ENCODE assay signal across 8 cellular contexts in genomic region chr9:104747565-104748358, GRCh38. TPM values are rescaled to one million over a fixed set of nuclear protein-coding genes. Genes with fewer than 3 reads are reported as not detected.
DNase-seq lines count a peak whose midpoint lies in the region; ATAC-seq and TF ChIP-seq lines count a peak whose summit lies in the region.

NIPSNAP3A (plus strand) TSS chr9:104747683; CDS start chr9:104747793, 110 bp downstream.

- TF ChIP-seq CTCF in DND-41 (IDR thresholded peaks at IDR 0.05; ENCODE audit: borderline replicate concordance, extremely low read depth, low read length, poor library complexity, severe bottlenecking): no peak

- peaks cover 14% of the 10 kb centered on the region for H3K79me2 ChIP-seq in DND-41 (ENCODE audit: insufficient read depth, low read length)

- H3K4me2 ChIP-seq in DND-41 (ENCODE audit: insufficient read depth, low read length): peak within 1 kb of the TSS; percentile 78

- peaks cover 10 to 28% (median 22%) of the 10 kb centered on the region in 4 donors for H3K4me1 Mint-ChIP-seq in naive thymus-derived CD8-positive, alpha-beta T cell
- H3K4me1 Mint-ChIP-seq in stimulated activated naive B cell treated with anti-CD40 and anti-IgM and Interleukin-4, amounts not matched to agents 10 μg/mL and 1 μg/mL and 100 μg/mL, for 72 hours: peaks cover 14 to 25% of the 10 kb centered on the region in 2 donors

- H3K27ac ChIP-seq in DND-41 (ENCODE audit: low read length): peak within 1 kb of the TSS; percentile 90

- H3K27me3 ChIP-seq in DND-41 (ENCODE audit: insufficient read depth, low read length, poor library complexity): no peaks in the 10 kb centered on the region

- POLR2A ChIA-PET in naive thymus-derived CD8-positive, alpha-beta T cell (lab: Charles Lee): interaction anchor here (0.6 to 3.4 kb wide), 5 partner anchors 14 to 658 kb away, joined by 3 to 16 read pairs (median 3); partner anchors contain the start of genes NIPSNAP3B and SMC2

- DNase-seq in DND-41 (peak; percentile 88), KBM-7 (peak; percentile 94), RPMI8226 (peak; percentile 80), fibroblast of gingiva (ENCODE audit: low read depth) (peak; percentile 67)
- DNase-seq in activated T-helper 1 cell treated with anti-CD3 and anti-CD28 coated beads, Interleukin-2, amount 50 U/mL, for 16 hours (ENCODE audit: low read depth in 1 of 2, low spot score in 1 of 2): peak; percentile 73 to 76
- DNase-seq in naive thymus-derived CD8-positive, alpha-beta T cell: peak; percentile 75 to 99 (median 85)
- peak; percentile 89 for DNase-seq in stimulated activated naive B cell treated with anti-CD40 and anti-IgM and Interleukin-4, amounts not matched to agents 10 μg/mL and 1 μg/mL and 100 μg/mL, for 72 hours

- peak within 1 kb of the TSS; percentile 85 to 100 (median 96) for H3K4me3 Mint-ChIP-seq in naive thymus-derived CD8-positive, alpha-beta T cell
- H3K4me3 Mint-ChIP-seq in stimulated activated naive B cell treated with anti-CD40 and anti-IgM and Interleukin-4, amounts not matched to agents 10 μg/mL and 1 μg/mL and 100 μg/mL, for 72 hours: peak within 1 kb of the TSS; percentile 93 to 94

- H2AFZ ChIP-seq in DND-41 (ENCODE audit: low read depth, low read length): peak within 1 kb of the TSS; percentile 79

- in situ Hi-C loops in KBM-7 (cut with MboI; ENCODE audit: low pct_unique_long_range_greater_than_20kb, low sequenced_read_pairs): no loop called here

- H3K27ac Mint-ChIP-seq in naive thymus-derived CD8-positive, alpha-beta T cell: peak within 1 kb of the TSS; percentile 96 to 100 (median 98)
- peak within 1 kb of the TSS; percentile 98 for H3K27ac Mint-ChIP-seq in stimulated activated naive B cell treated with anti-CD40 and anti-IgM and Interleukin-4, amounts not matched to agents 10 μg/mL and 1 μg/mL and 100 μg/mL, for 72 hours

- peaks cover 32% of the 10 kb centered on the region for H3K4me1 ChIP-seq in DND-41 (ENCODE audit: insufficient read depth, low read length)

- peak within 1 kb of the TSS; percentile 68 to 73 for H3K4me3 ChIP-seq in DND-41 (ENCODE audit: low read depth in 1 of 2, low read length in 2 of 2)

- H4K20me1 ChIP-seq in DND-41 (ENCODE audit: insufficient read depth, low read length): no peaks in the 10 kb centered on the region

- H3K27me3 Mint-ChIP-seq in naive thymus-derived CD8-positive, alpha-beta T cell: no peaks in the 10 kb centered on the region
- no peaks in the 10 kb centered on the region for H3K27me3 Mint-ChIP-seq in stimulated activated naive B cell treated with anti-CD40 and anti-IgM and Interleukin-4, amounts not matched to agents 10 μg/mL and 1 μg/mL and 100 μg/mL, for 72 hours

- H3K9me3 ChIP-seq in DND-41 (ENCODE audit: insufficient read depth, low read length, severe bottlenecking): no peaks in the 10 kb centered on the region

- ATAC-seq in DND-41 (ENCODE audit: insufficient read depth, low read depth) (peak; percentile 93), GM21723 (IDR thresholded peaks at IDR 0.05; ENCODE audit: unreplicated experiment) (peak; percentile 92)
- peak; percentile 88 to 91 for ATAC-seq in naive thymus-derived CD8-positive, alpha-beta T cell
- peak; percentile 91 for ATAC-seq in stimulated activated naive B cell treated with anti-CD40 and anti-IgM and Interleukin-4, amounts not matched to agents 10 μg/mL and 1 μg/mL and 100 μg/mL, for 72 hours (replicated peaks)

- no peaks in the 10 kb centered on the region for H3K9me3 Mint-ChIP-seq in naive thymus-derived CD8-positive, alpha-beta T cell
- H3K9me3 Mint-ChIP-seq in stimulated activated naive B cell treated with anti-CD40 and anti-IgM and Interleukin-4, amounts not matched to agents 10 μg/mL and 1 μg/mL and 100 μg/mL, for 72 hours: no peaks in the 10 kb centered on the region

- peaks cover 4% of the 10 kb centered on the region for H3K36me3 ChIP-seq in DND-41 (ENCODE audit: insufficient read depth, low read length)

- peak within 1 kb of the TSS; percentile 80 for H3K9ac ChIP-seq in DND-41 (ENCODE audit: low read depth, low read length)

- H3K36me3 Mint-ChIP-seq in naive thymus-derived CD8-positive, alpha-beta T cell: peaks cover 0 to 16% (median 3%) of the 10 kb centered on the region in 3 donors
- peaks cover 4 to 20% of the 10 kb centered on the region in 2 donors for H3K36me3 Mint-ChIP-seq in stimulated activated naive B cell treated with anti-CD40 and anti-IgM and Interleukin-4, amounts not matched to agents 10 μg/mL and 1 μg/mL and 100 μg/mL, for 72 hours

RNA-seq across cellular contexts. Expression of gene NIPSNAP3A, which starts in this region (rescaled TPM):
- total RNA-seq in naive thymus-derived CD8-positive, alpha-beta T cell: 10 to 100 TPM; 11.2 to 12.7 TPM
- 10 to 100 TPM; 15.6 to 17.8 (median 15.7) TPM for polyA plus RNA-seq in naive thymus-derived CD8-positive, alpha-beta T cell

Comparison
In these comparisons a context has a peak if more than half of its experiments do, and no peak if none do; other contexts are left out.
1. Peak in every context shown above with its lines: DNase-seq, ATAC-seq, H3K4me3 ChIP-seq and H3K27ac ChIP-seq.